Comparison of ENCODE assay signal across 16 cellular contexts in the genomic region with DNA sequence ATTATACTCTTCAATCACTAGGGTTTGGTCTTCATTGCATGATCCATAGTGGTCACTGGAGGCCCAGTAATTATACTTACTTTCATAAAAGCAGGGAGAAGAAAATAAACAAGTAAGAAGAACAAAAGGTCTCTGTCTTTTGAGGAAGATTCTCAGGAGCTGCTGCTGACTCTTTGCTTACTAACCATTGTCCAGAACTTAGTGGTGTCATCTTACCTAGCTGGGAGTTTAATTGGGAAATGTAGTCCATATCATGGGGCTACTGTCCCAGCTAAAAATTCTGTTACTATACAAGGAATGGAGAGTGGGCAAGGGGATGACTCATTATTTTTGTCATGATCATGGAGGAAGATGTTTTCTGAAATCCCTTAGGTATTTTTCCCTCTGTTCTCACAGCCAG.
"Had no signal": no experiment of that assay in that cellular context is flagged by ENCODE, and none has a peak within 500 bp of the region (broad histone marks: within the 10 kb centered on the region; RNA-seq: fewer than 3 reads in every experiment).

No MANE protein-coding gene starts in this region.

- DNase-seq: activated CD4-positive, alpha-beta T cell treated with anti-CD3 and anti-CD28 coated beads, Interleukin-2, amount 10 ng/mL, durations not matched to agents 7 days and 5 days; activated CD8-positive, alpha-beta memory T cell treated with anti-CD3 and anti-CD28 coated beads for 24 hours; activated CD8-positive, alpha-beta memory T cell treated with anti-CD3 and anti-CD28 coated beads, Interleukin-2, amount 50 U/mL, for 48 hours; activated effector memory CD4-positive, alpha-beta T cell treated with Interleukin-2 at 50 U/mL for 16 hours; activated naive CD4-positive, alpha-beta T cell treated with anti-CD3 and anti-CD28 coated beads, Interleukin-2, amount 10 ng/mL, durations not matched to agents 7 days and 5 days; activated T-cell treated with anti-CD3 and anti-CD28 coated beads, Interleukin-2, amount 50 U/mL, for 48 hours; aorta; cerebellar nuclear complex; effector CD8-positive, alpha-beta T cell; glutamatergic neuron; hypothalamus; lower lobe of right lung; spleen; stimulated activated CD4-positive, alpha-beta T cell treated with anti-CD3 and anti-CD28 coated beads, Interleukin-4, amount 100 ng/mL, for 4 hours; stimulated activated naive B cell treated with anti-CD40 and anti-IgM and Interleukin-4, amounts not matched to agents 10 μg/mL and 1 μg/mL and 100 μg/mL, for 72 hours; upper lobe of left lung had no signal
